In the genomic region with DNA sequence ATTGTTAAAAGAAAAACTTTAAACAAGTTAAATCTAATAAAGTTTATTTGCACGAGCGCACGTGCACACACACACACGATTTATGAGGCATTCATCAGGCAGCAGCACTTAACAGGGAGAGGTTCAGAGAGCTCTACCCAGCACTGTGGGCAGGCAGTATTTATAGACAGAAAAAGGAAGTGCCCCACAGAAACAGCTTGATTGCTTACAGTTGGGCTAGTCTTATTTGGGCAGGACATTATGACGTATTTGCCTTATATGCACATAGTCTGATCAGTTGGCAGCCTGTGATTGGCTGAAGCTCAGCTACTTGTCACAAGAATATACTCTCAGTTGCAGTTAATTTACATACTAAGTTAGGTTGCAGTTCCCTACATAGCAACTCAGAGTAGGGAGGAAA, we compare ENCODE assay signal across 8 cellular contexts. TPM values are rescaled to one million over a fixed set of nuclear protein-coding genes. Genes with fewer than 3 reads are reported as not detected.
DNase-seq lines count a peak whose midpoint lies in the region; ATAC-seq lines count a peak whose summit lies in the region.

No MANE protein-coding gene starts in this region.

- no peak for ATAC-seq in central memory CD8-positive, alpha-beta T cell (replicated peaks; ENCODE audit: extremely low read depth, poor library complexity, severe bottlenecking)
- no peak for ATAC-seq in stimulated activated effector memory CD8-positive, alpha-beta T cell treated with anti-CD3 and anti-CD28 coated beads, Interleukin-12 subunit alpha, Interleukin-12 subunit beta, amount 100 ng/mL, for 72 hours

- H3K36me3 Mint-ChIP-seq in activated CD4-positive, alpha-beta memory T cell treated with anti-CD3 and anti-CD28 coated beads, Interleukin-2, amount 10 ng/mL, durations not matched to agents 7 days and 5 days (ENCODE audit: low read depth): peaks cover 1% of the 10 kb centered on the region
- peaks cover 6% of the 10 kb centered on the region for H3K36me3 Mint-ChIP-seq in activated CD4-positive, alpha-beta memory T cell treated with anti-CD3 and anti-CD28 coated beads for 36 hours
- H3K36me3 Mint-ChIP-seq in central memory CD8-positive, alpha-beta T cell (ENCODE audit: insufficient read depth): peaks cover 11% of the 10 kb centered on the region
- H3K36me3 Mint-ChIP-seq in stimulated activated effector memory CD8-positive, alpha-beta T cell treated with anti-CD3 and anti-CD28 coated beads, Interleukin-12 subunit alpha, Interleukin-12 subunit beta, amount 100 ng/mL, for 72 hours: peaks cover 13% of the 10 kb centered on the region

- H3K4me1 Mint-ChIP-seq in activated CD4-positive, alpha-beta memory T cell treated with anti-CD3 and anti-CD28 coated beads, Interleukin-2, amount 10 ng/mL, durations not matched to agents 7 days and 5 days: peaks cover 37% of the 10 kb centered on the region
- H3K4me1 Mint-ChIP-seq in activated CD4-positive, alpha-beta memory T cell treated with anti-CD3 and anti-CD28 coated beads for 36 hours (ENCODE audit: low read depth): peaks cover 25% of the 10 kb centered on the region
- H3K4me1 Mint-ChIP-seq in central memory CD8-positive, alpha-beta T cell: peaks cover 43% of the 10 kb centered on the region
- H3K4me1 Mint-ChIP-seq in stimulated activated effector memory CD8-positive, alpha-beta T cell treated with anti-CD3 and anti-CD28 coated beads, Interleukin-12 subunit alpha, Interleukin-12 subunit beta, amount 100 ng/mL, for 72 hours: peaks cover 37% of the 10 kb centered on the region

- no peak overlapping the region for H3K4me3 Mint-ChIP-seq in activated CD4-positive, alpha-beta memory T cell treated with anti-CD3 and anti-CD28 coated beads, Interleukin-2, amount 10 ng/mL, durations not matched to agents 7 days and 5 days
- H3K4me3 Mint-ChIP-seq in activated CD4-positive, alpha-beta memory T cell treated with anti-CD3 and anti-CD28 coated beads for 36 hours: no peak overlapping the region
- peak overlapping the region; percentile 88 for H3K4me3 Mint-ChIP-seq in central memory CD8-positive, alpha-beta T cell
- H3K4me3 Mint-ChIP-seq in stimulated activated effector memory CD8-positive, alpha-beta T cell treated with anti-CD3 and anti-CD28 coated beads, Interleukin-12 subunit alpha, Interleukin-12 subunit beta, amount 100 ng/mL, for 72 hours: peak overlapping the region; percentile 91

- POLR2A ChIA-PET in activated CD4-positive, alpha-beta memory T cell treated with anti-CD3 and anti-CD28 coated beads, Interleukin-2, amount 10 ng/mL, durations not matched to agents 7 days and 5 days (lab: Charles Lee): interaction anchor here (0.9 to 2.2 kb wide), 3 partner anchors 17 to 34 kb away, joined by 3 to 11 read pairs (median 4); no protein-coding TSS in a partner anchor
- POLR2A ChIA-PET in activated CD4-positive, alpha-beta memory T cell treated with anti-CD3 and anti-CD28 coated beads for 36 hours (lab: Charles Lee): interaction anchor here (2.6 kb wide), 1 partner anchor 756 kb away, joined by 16 read pairs; the partner anchor contains the start of gene ASNS

- DNase-seq in activated CD4-positive, alpha-beta memory T cell treated with anti-CD3 and anti-CD28 coated beads, Interleukin-2, amount 10 ng/mL, durations not matched to agents 7 days and 5 days: no peak
- no peak for DNase-seq in activated CD4-positive, alpha-beta memory T cell treated with anti-CD3 and anti-CD28 coated beads for 36 hours
- peak; percentile 32 for DNase-seq in NCI-H2227 treated with DMSO at 0.1 percent for 48 hours (lab: John Stamatoyannopoulos, UW)
- DNase-seq in central memory CD8-positive, alpha-beta T cell (ENCODE audit: low spot score in 2 of 2): no peak
- DNase-seq in stimulated activated effector memory CD8-positive, alpha-beta T cell treated with anti-CD3 and anti-CD28 coated beads, Interleukin-12 subunit alpha, Interleukin-12 subunit beta, amount 100 ng/mL, for 72 hours (ENCODE audit: low spot score in 2 of 2): no peak
- DNase-seq in stimulated activated CD4-positive, alpha-beta T cell treated with anti-CD3 and anti-CD28 coated beads, Interleukin-1b, Interleukin-23, amount 100 ng/mL, for 48 hours: no peak
- DNase-seq in NCI-H187 (lab: John Stamatoyannopoulos, UW): no peak
- DNase-seq in iPS-NIHi7 (ENCODE audit: extremely low spot score): no peak

- H3K9me3 Mint-ChIP-seq in activated CD4-positive, alpha-beta memory T cell treated with anti-CD3 and anti-CD28 coated beads, Interleukin-2, amount 10 ng/mL, durations not matched to agents 7 days and 5 days: peaks cover 3% of the 10 kb centered on the region
- no peaks in the 10 kb centered on the region for H3K9me3 Mint-ChIP-seq in activated CD4-positive, alpha-beta memory T cell treated with anti-CD3 and anti-CD28 coated beads for 36 hours
- no peaks in the 10 kb centered on the region for H3K9me3 Mint-ChIP-seq in central memory CD8-positive, alpha-beta T cell
- no peaks in the 10 kb centered on the region for H3K9me3 Mint-ChIP-seq in stimulated activated effector memory CD8-positive, alpha-beta T cell treated with anti-CD3 and anti-CD28 coated beads, Interleukin-12 subunit alpha, Interleukin-12 subunit beta, amount 100 ng/mL, for 72 hours

- intact Hi-C loops in activated CD4-positive, alpha-beta memory T cell treated with anti-CD3 and anti-CD28 coated beads for 36 hours (cut with micrococcal nuclease): loop anchor here (2.0 kb wide), 2 partner anchors 408 to 854 kb away; partner anchors contain the start of gene SEM1

- no peaks in the 10 kb centered on the region for H3K27me3 Mint-ChIP-seq in activated CD4-positive, alpha-beta memory T cell treated with anti-CD3 and anti-CD28 coated beads, Interleukin-2, amount 10 ng/mL, durations not matched to agents 7 days and 5 days
- H3K27me3 Mint-ChIP-seq in activated CD4-positive, alpha-beta memory T cell treated with anti-CD3 and anti-CD28 coated beads for 36 hours: no peaks in the 10 kb centered on the region
- H3K27me3 Mint-ChIP-seq in central memory CD8-positive, alpha-beta T cell: peaks cover 1% of the 10 kb centered on the region

- peak overlapping the region; percentile 88 for H3K27ac Mint-ChIP-seq in activated CD4-positive, alpha-beta memory T cell treated with anti-CD3 and anti-CD28 coated beads, Interleukin-2, amount 10 ng/mL, durations not matched to agents 7 days and 5 days
- H3K27ac Mint-ChIP-seq in activated CD4-positive, alpha-beta memory T cell treated with anti-CD3 and anti-CD28 coated beads for 36 hours: no peak overlapping the region
- H3K27ac Mint-ChIP-seq in central memory CD8-positive, alpha-beta T cell (ENCODE audit: low read depth): peak overlapping the region; percentile 90
- H3K27ac Mint-ChIP-seq in stimulated activated effector memory CD8-positive, alpha-beta T cell treated with anti-CD3 and anti-CD28 coated beads, Interleukin-12 subunit alpha, Interleukin-12 subunit beta, amount 100 ng/mL, for 72 hours: peak overlapping the region; percentile 94

- CTCF ChIA-PET in activated CD4-positive, alpha-beta memory T cell treated with anti-CD3 and anti-CD28 coated beads, Interleukin-2, amount 10 ng/mL, durations not matched to agents 7 days and 5 days (lab: Charles Lee): interaction anchor here (0.6 to 1.7 kb wide), 4 partner anchors 8 to 703 kb away, joined by 3 to 8 read pairs (median 6); no protein-coding TSS in a partner anchor
- CTCF ChIA-PET in activated CD4-positive, alpha-beta memory T cell treated with anti-CD3 and anti-CD28 coated beads for 36 hours (lab: Charles Lee): interaction anchor here (1.2 to 1.7 kb wide), 3 partner anchors 9 to 63 kb away, joined by 4 to 5 read pairs (median 5); no protein-coding TSS in a partner anchor

RNA-seq across cellular contexts. Expression of gene SDHAF3, which starts 1.2 kb away (rescaled TPM):
- total RNA-seq in activated CD4-positive, alpha-beta memory T cell treated with anti-CD3 and anti-CD28 coated beads, Interleukin-2, amount 10 ng/mL, durations not matched to agents 7 days and 5 days: 10 to 100 TPM; 16.0 to 16.1 TPM
- 10 to 100 TPM; 21.8 to 24.5 TPM for total RNA-seq in activated CD4-positive, alpha-beta memory T cell treated with anti-CD3 and anti-CD28 coated beads for 36 hours

Comparison
In these comparisons a context has a peak if more than half of its experiments do, and no peak if none do; other contexts are left out.
1. H3K4me3 Mint-ChIP-seq: peak in central memory CD8-positive, alpha-beta T cell (single experiment) and stimulated activated effector memory CD8-positive, alpha-beta T cell treated with anti-CD3 and anti-CD28 coated beads, Interleukin-12 subunit alpha, Interleukin-12 subunit beta, amount 100 ng/mL, for 72 hours (single experiment); none in activated CD4-positive, alpha-beta memory T cell treated with anti-CD3 and anti-CD28 coated beads, Interleukin-2, amount 10 ng/mL, durations not matched to agents 7 days and 5 days (single experiment) and activated CD4-positive, alpha-beta memory T cell treated with anti-CD3 and anti-CD28 coated beads for 36 hours (single experiment).